11 cellular contexts compared by ENCODE assay signal in the genomic region with DNA sequence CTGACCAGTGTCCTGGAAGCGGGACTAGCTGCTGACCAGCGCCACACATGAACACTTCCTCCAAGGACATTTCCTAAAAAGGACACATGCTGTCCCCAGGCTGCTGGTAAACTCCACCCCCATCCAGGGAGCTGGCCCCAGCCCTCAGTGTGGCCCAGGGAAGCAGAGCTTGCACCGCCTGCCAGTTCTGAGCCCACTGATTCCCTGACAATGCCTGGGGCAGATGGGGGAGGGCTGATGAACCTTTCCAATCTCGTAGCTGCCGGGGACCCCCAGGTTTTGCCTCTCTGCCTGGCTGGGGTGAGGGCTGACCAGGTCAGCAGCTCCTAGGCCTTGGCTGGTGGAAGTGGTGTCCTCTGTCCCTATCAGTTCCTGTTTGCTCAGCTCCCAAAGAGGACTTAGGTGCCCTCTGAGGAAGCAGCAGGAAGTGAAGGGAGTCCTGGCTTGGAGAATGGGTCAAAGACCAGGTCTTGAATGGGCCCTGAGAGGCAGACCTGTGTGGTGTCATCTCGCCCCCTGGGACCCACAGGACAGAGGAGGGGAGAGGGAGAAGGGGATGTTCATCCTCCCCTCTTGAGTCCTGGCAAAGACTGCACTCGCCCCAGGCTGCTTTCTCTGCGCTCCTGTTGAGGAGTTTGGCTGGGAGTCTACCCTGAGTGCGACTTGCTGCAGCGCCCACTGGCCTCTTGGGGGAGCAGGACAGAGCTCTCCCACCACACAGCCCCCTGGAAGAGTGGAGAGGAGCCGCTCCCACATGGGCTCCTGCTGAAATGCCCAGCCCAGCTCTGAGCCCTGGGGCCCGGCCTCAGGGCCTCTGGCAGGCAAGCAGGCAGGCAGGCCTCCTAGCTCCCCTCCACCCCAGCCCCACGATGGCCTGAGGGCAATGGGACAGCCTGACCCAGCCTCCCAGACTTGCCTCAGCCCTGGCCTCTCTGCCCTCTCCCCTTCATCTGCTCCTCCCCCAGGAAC. TPM values are rescaled to one million over a fixed set of nuclear protein-coding genes. Genes with fewer than 3 reads are reported as not detected.
DNase-seq lines count a peak whose midpoint lies in the region; ATAC-seq and TF ChIP-seq lines count a peak whose summit lies in the region.
"Had no signal": no experiment of that assay in that cellular context is flagged by ENCODE, and none has a peak within 500 bp of the region (broad histone marks: within the 10 kb centered on the region; RNA-seq: fewer than 3 reads in every experiment).

No MANE protein-coding gene starts in this region.

- TF ChIP-seq CTCF in C4-2B (conservative IDR thresholded peaks at IDR 0.05) (no peak), WTC11 (IDR thresholded peaks at IDR 0.05) (no peak), left ventricle myocardium inferior (IDR thresholded peaks at IDR 0.05; ENCODE audit: borderline replicate concordance) (no peak)

- H3K27ac ChIP-seq in C4-2B (peak overlapping the region; percentile 3), left ventricle myocardium inferior (replicated peaks) (peak overlapping the region; percentile 94), trophoblast cell (ENCODE audit: low read depth, low read length) (peak overlapping the region; percentile 36)
- H3K27ac ChIP-seq: HL-60 had no signal

- POLR2A ChIA-PET in WTC11 (lab: Charles Lee), result interaction anchor here (0.6 to 1.1 kb wide), 2 partner anchors 18 to 88 kb away, joined by 3 to 5 read pairs; a partner anchor contains a TSS

- peaks cover 32% of the 10 kb centered on the region for H3K36me3 ChIP-seq in left ventricle myocardium inferior
- H3K36me3 ChIP-seq in trophoblast cell (ENCODE audit: control insufficient read depth in 1 of 2, insufficient read depth in 2 of 2, low read length in 2 of 2), result peaks cover 8 to 10% of the 10 kb centered on the region in 2 experiments

- peak overlapping the region; percentile 16 for H2BK120ac ChIP-seq in trophoblast cell (ENCODE audit: insufficient read depth, low read length, poor library complexity)

- no CpG with 5 or more reads among the region's 13 CpGs for WGBS in trophoblast cell (ENCODE audit: extremely low coverage, insufficient coverage, insufficient read length)

- peak overlapping the region; percentile 5 for H3K4ac ChIP-seq in trophoblast cell (ENCODE audit: low read depth, low read length)

- H4K8ac ChIP-seq in trophoblast cell (ENCODE audit: low read depth, low read length), result peak overlapping the region; percentile 75

- no peak overlapping the region for H3K23ac ChIP-seq in trophoblast cell (ENCODE audit: low read length)

- H3K9me3 ChIP-seq in left ventricle myocardium inferior (replicated peaks), result no peaks in the 10 kb centered on the region
- H3K9me3 ChIP-seq in trophoblast cell (ENCODE audit: insufficient read depth, low read depth, low read length), result peaks cover 5% of the 10 kb centered on the region

- ATAC-seq in WTC11 (peak; percentile 10; the same call in 1 of the 2 replicates), HG03095 (IDR thresholded peaks at IDR 0.05; ENCODE audit: unreplicated experiment) (no peak)
- ATAC-seq: T-cell had no signal

- peak overlapping the region; percentile 63 for H3K9ac ChIP-seq in trophoblast cell (ENCODE audit: low read length)

- no peak overlapping the region for H3K4me3 Mint-ChIP-seq in WTC11
- H3K4me3 Mint-ChIP-seq: T-cell had no signal

- CTCF ChIA-PET in WTC11 (lab: Charles Lee), result interaction anchor here (0.6 to 8.4 kb wide), 20 partner anchors 9 to 285 kb away, joined by 3 to 118 read pairs (median 4); a partner anchor contains a TSS

- H2AK5ac ChIP-seq in trophoblast cell (ENCODE audit: low read length), result peak overlapping the region; percentile 3

- H4K12ac ChIP-seq in trophoblast cell (ENCODE audit: low read depth, low read length), result peak overlapping the region; percentile 79

- peaks cover 19% of the 10 kb centered on the region for H3K4me1 Mint-ChIP-seq in WTC11

- no peaks in the 10 kb centered on the region for H3K9me3 Mint-ChIP-seq in WTC11
- H3K9me3 Mint-ChIP-seq: T-cell had no signal

- H3K36me3 Mint-ChIP-seq in WTC11, result no peaks in the 10 kb centered on the region

- no peaks in the 10 kb centered on the region for H3K27me3 ChIP-seq in left ventricle myocardium inferior (ENCODE audit: low read depth)
- H3K27me3 ChIP-seq in trophoblast cell (ENCODE audit: insufficient read depth, low read length), result no peaks in the 10 kb centered on the region

- peaks cover 16% of the 10 kb centered on the region for H3K27me3 Mint-ChIP-seq in WTC11 (ENCODE audit: low read depth)

- H3K18ac ChIP-seq in trophoblast cell (ENCODE audit: low read length), result peak overlapping the region; percentile 60

- H3K4me1 ChIP-seq in left ventricle myocardium inferior, result peaks cover 85% of the 10 kb centered on the region
- H3K4me1 ChIP-seq in trophoblast cell (ENCODE audit: control insufficient read depth in 1 of 2, insufficient read depth in 2 of 2, low read length in 2 of 2), result peaks cover 17 to 18% of the 10 kb centered on the region in 2 experiments

- peak overlapping the region; percentile 10 for H2BK12ac ChIP-seq in trophoblast cell (ENCODE audit: low read length)

- H3K4me3 ChIP-seq in left ventricle myocardium inferior (peak overlapping the region; percentile 24), trophoblast cell (ENCODE audit: low read depth, low read length) (no peak overlapping the region)

- no peak overlapping the region for H3K27ac Mint-ChIP-seq in WTC11
- H3K27ac Mint-ChIP-seq: T-cell had no signal

- H3K4me2 ChIP-seq in trophoblast cell (ENCODE audit: low read length), result peak overlapping the region; percentile 3

- peak overlapping the region; percentile 12 for H2AFZ ChIP-seq in trophoblast cell (ENCODE audit: insufficient read depth, low read length, poor library complexity)

- H2BK5ac ChIP-seq in trophoblast cell (ENCODE audit: low read depth, low read length, poor library complexity), result peak overlapping the region; percentile 17

- peak overlapping the region; percentile 81 for H3K14ac ChIP-seq in trophoblast cell (ENCODE audit: low read length)

- intact Hi-C loops in left ventricle myocardium inferior (cut with micrococcal nuclease), result no loop called here

- H3K79me1 ChIP-seq in trophoblast cell (ENCODE audit: low read length), result peaks cover 13% of the 10 kb centered on the region

- H4K91ac ChIP-seq in trophoblast cell (ENCODE audit: low read depth, low read length), result peak overlapping the region; percentile 89

- H3K79me2 ChIP-seq in trophoblast cell (ENCODE audit: control insufficient read depth, insufficient read depth, low read length, poor library complexity), result peaks cover 3% of the 10 kb centered on the region

- DNase-seq in WTC11 (ENCODE audit: low spot score) (no peak), left ventricle myocardium inferior (peak; percentile 77), trophoblast cell (peak in 1 of 2 donors; percentile 17), NAMALWA (ENCODE audit: low spot score) (no peak), kidney tubule cell (ENCODE audit: low spot score) (no peak)
- DNase-seq in stimulated activated CD4-positive, alpha-beta T cell treated with anti-CD3 and anti-CD28 coated beads, Interleukin-4, amount 100 ng/mL, for 24 hours, result no peak
- DNase-seq: NCI-H345, T-cell had no signal

TF ChIP-seq in WTC11, 78 proteins besides CTCF, POLR2A, EP300 and RAD21:
- TF ChIP-seq, protein P1, sequence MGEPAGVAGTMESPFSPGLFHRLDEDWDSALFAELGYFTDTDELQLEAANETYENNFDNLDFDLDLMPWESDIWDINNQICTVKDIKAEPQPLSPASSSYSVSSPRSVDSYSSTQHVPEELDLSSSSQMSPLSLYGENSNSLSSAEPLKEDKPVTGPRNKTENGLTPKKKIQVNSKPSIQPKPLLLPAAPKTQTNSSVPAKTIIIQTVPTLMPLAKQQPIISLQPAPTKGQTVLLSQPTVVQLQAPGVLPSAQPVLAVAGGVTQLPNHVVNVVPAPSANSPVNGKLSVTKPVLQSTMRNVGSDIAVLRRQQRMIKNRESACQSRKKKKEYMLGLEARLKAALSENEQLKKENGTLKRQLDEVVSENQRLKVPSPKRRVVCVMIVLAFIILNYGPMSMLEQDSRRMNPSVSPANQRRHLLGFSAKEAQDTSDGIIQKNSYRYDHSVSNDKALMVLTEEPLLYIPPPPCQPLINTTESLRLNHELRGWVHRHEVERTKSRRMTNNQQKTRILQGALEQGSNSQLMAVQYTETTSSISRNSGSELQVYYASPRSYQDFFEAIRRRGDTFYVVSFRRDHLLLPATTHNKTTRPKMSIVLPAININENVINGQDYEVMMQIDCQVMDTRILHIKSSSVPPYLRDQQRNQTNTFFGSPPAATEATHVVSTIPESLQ (CRISPR knock-in tag; IDR thresholded peaks at IDR 0.05), result no peak
- peak; percentile 21; the same call in 1 of the 2 replicates for TF ChIP-seq GABPB1 (CRISPR knock-in tag; IDR thresholded peaks at IDR 0.05)
- no peak for TF ChIP-seq MXD4 (CRISPR knock-in tag; IDR thresholded peaks at IDR 0.05; ENCODE audit: borderline replicate concordance)
- TF ChIP-seq MYBL2 (CRISPR knock-in tag; IDR thresholded peaks at IDR 0.05), result peak; percentile 28; the same call in 1 of the 2 replicates
- 0 out of 2 replicates have a peak, but pooled peaks have one; percentile 19 for TF ChIP-seq FOXP1 (CRISPR knock-in tag; IDR thresholded peaks at IDR 0.05; ENCODE audit: borderline replicate concordance)
- TF ChIP-seq, protein P2, sequence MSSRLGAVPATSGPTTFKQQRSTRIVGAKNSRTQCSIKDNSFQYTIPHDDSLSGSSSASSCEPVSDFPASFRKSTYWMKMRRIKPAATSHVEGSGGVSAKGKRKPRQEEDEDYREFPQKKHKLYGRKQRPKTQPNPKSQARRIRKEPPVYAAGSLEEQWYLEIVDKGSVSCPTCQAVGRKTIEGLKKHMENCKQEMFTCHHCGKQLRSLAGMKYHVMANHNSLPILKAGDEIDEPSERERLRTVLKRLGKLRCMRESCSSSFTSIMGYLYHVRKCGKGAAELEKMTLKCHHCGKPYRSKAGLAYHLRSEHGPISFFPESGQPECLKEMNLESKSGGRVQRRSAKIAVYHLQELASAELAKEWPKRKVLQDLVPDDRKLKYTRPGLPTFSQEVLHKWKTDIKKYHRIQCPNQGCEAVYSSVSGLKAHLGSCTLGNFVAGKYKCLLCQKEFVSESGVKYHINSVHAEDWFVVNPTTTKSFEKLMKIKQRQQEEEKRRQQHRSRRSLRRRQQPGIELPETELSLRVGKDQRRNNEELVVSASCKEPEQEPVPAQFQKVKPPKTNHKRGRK (CRISPR knock-in tag; IDR thresholded peaks at IDR 0.05; ENCODE audit: borderline replicate concordance), result no peak

RNA-seq across cellular contexts. Expression of a gene that starts 16.8 kb away (rescaled TPM):
- total RNA-seq in WTC11 (2021) (16.6 to 21.3 TPM (median 19.8 TPM) in 3 replicates), left ventricle myocardium inferior (206 TPM)
- polyA plus RNA-seq in trophoblast cell (2013), result 16.1 and 16.2 TPM in 2 replicates

RNA-seq across cellular contexts. Expression of a gene that starts 18.0 kb away (rescaled TPM):
- total RNA-seq in WTC11 (2021), result 4.5 to 6.0 TPM (median 5.9 TPM) in 3 replicates
- 1.6 TPM for total RNA-seq in left ventricle myocardium inferior
- 6.9 and 7.4 TPM in 2 replicates for polyA plus RNA-seq in trophoblast cell (2013)

RNA-seq across cellular contexts. Expression of a gene that starts 38.5 kb away (rescaled TPM):
- total RNA-seq in WTC11 (2021) (20.4 to 21.7 TPM (median 20.6 TPM) in 3 replicates), left ventricle myocardium inferior (33.0 TPM)
- 23.2 and 23.4 TPM in 2 replicates for polyA plus RNA-seq in trophoblast cell (2013)

RNA-seq across cellular contexts. Expression of a gene that starts 53.8 kb away (rescaled TPM):
- total RNA-seq in WTC11 (2021) (0.39 to 1.0 TPM in 2 of 3 replicates, not detected in the other), left ventricle myocardium inferior (137 TPM)
- not detected in 2 replicates for polyA plus RNA-seq in trophoblast cell (2013)

RNA-seq across cellular contexts. Expression of a gene that starts 56.1 kb away (rescaled TPM):
- total RNA-seq in WTC11 (2021), result 35.3 to 44.2 TPM (median 35.5 TPM) in 3 replicates
- total RNA-seq in left ventricle myocardium inferior, result 17.0 TPM
- polyA plus RNA-seq in trophoblast cell (2013), result 63.3 and 65.7 TPM in 2 replicates

Comparison
In these comparisons a context has a peak if more than half of its experiments do, and no peak if none do; other contexts are left out.
1. H3K27ac ChIP-seq: peak in every context shown above with its lines; median percentile 94 in left ventricle myocardium inferior; 36 in trophoblast cell; 3 in C4-2B.